ENCODE assay signal across 12 cellular contexts in genomic region chr3:71245971-71246860, GRCh38.
A peak's percentile ranks its signal among the peaks of the same experiment; 100 is the strongest.
DNase-seq lines count a peak whose midpoint lies in the region; ATAC-seq, FAIRE-seq and TF ChIP-seq lines count a peak whose summit lies in the region.
"Had no signal": no experiment of that assay in that cellular context is flagged by ENCODE, and none has a peak within 500 bp of the region (broad histone marks: within the 10 kb centered on the region; RNA-seq: fewer than 3 reads in every experiment).

No MANE protein-coding gene starts in this region.

- peak overlapping the region; percentile 89 for H3K27ac Mint-ChIP-seq in Calu3 (ENCODE audit: unreplicated experiment)

- peak overlapping the region; percentile 10; the same call in 1 of the 2 replicates for H3K4me3 ChIP-seq in WI38 (ENCODE audit: low read depth, low read length)
- peak overlapping the region in 4 of 12 donors; percentile 0 to 46 (median 15) for H3K4me3 ChIP-seq in heart left ventricle
- peak overlapping the region in 1 of 4 donors; percentile 5 for H3K4me3 ChIP-seq in pancreas
- H3K4me3 ChIP-seq: GM12878 had no signal

- H3K36me3 Mint-ChIP-seq in Calu3 (ENCODE audit: insufficient read depth, unreplicated experiment) = peaks cover 13% of the 10 kb centered on the region

- H3K36me3 ChIP-seq in heart left ventricle (no peaks in the 10 kb centered on the region), pancreas (no peaks in the 10 kb centered on the region)

- H3K27ac ChIP-seq in heart left ventricle (peak overlapping the region in 11 of 12 donors; percentile 47 to 81 (median 68)), pancreas (peak overlapping the region; percentile 10 to 63 (median 36))

- H3K9me3 ChIP-seq in heart left ventricle (no peaks in the 10 kb centered on the region), pancreas (no peaks in the 10 kb centered on the region)

- H3K9me3 Mint-ChIP-seq in Calu3 (ENCODE audit: low read depth, unreplicated experiment) = no peaks in the 10 kb centered on the region
- H3K9me3 Mint-ChIP-seq: CD8-positive, alpha-beta memory T cell had no signal

- peak; percentile 16 to 51 (median 36) for ATAC-seq in heart left ventricle
- peak; percentile 22 to 58 (median 47) for ATAC-seq in pancreas
- ATAC-seq: GM12878, T-helper 17 cell had no signal

- CTCF ChIA-PET in Calu3 (lab: Charles Lee) = interaction anchor here (0.6 to 1.8 kb wide), 2 partner anchors 8 to 449 kb away, joined by 4 to 9 read pairs; no protein-coding TSS in a partner anchor

- no peak for TF ChIP-seq CTCF in Calu3 (IDR thresholded peaks at IDR 0.05; ENCODE audit: unreplicated experiment)
- no peak for TF ChIP-seq CTCF in WI38 (IDR thresholded peaks at IDR 0.05; ENCODE audit: low read depth, low read length)
- TF ChIP-seq CTCF in heart left ventricle (IDR thresholded peaks at IDR 0.05) = no peak
- no peak for TF ChIP-seq CTCF in pancreas (IDR thresholded peaks at IDR 0.05)

- H3K4me1 ChIP-seq in heart left ventricle (peaks cover 0 to 63% (median 35%) of the 10 kb centered on the region in 12 donors), pancreas (peaks cover 18 to 40% (median 26%) of the 10 kb centered on the region in 3 donors)

- BruUV-seq in Calu3 (replicated peaks; lab: Mats Ljungman, UMichigan) = no TSS peak

- peak overlapping the region; percentile 57 for H3K4me3 Mint-ChIP-seq in Calu3 (ENCODE audit: low read depth, unreplicated experiment)
- H3K4me3 Mint-ChIP-seq: CD8-positive, alpha-beta memory T cell; T-helper 17 cell had no signal

- intact Hi-C loops in Calu3 (cut with micrococcal nuclease; ENCODE audit: unreplicated experiment) = loop anchor here (2.0 to 10.0 kb wide), 4 partner anchors 56 to 336 kb away; partner anchors contain the start of gene FOXP1
- intact Hi-C loops in heart left ventricle (cut with DNase I) = loop anchor here in 6 of 10 donors (2.0 to 10.0 kb wide), 7 partner anchors 39 to 339 kb away; partner anchors contain the start of gene FOXP1 (in 3 of the 6)
- intact Hi-C loops in pancreas (cut with DNase I) = no loop called here

- no peak for FAIRE-seq in pancreas (lab: Jason Lieb, UNC)
- FAIRE-seq in GM12891 (lab: Jason Lieb, UNC) = no peak
- FAIRE-seq: GM12878 had no signal

- no peak for DNase-seq in Calu3
- peak in 1 of 5 donors; percentile 32 for DNase-seq in heart left ventricle
- no peak for DNase-seq in pancreas
- no peak for DNase-seq in stimulated activated naive CD4-positive, alpha-beta T cell treated with Interleukin-2 at 50 U/mL for 16 hours (lab: John Stamatoyannopoulos, UW)
- no peak for DNase-seq in GM12891 (ENCODE audit: insufficient read length, low spot score)
- no peak for DNase-seq in activated CD4-positive, alpha-beta T cell treated with anti-CD3 and anti-CD28 coated beads, Interleukin-2, amount 50 U/mL, for 4 hours
- no peak for DNase-seq in SIG-M5 (lab: John Stamatoyannopoulos, UW)
- DNase-seq: CD8-positive, alpha-beta memory T cell; effector CD4-positive, alpha-beta T cell; T-helper 17 cell had no signal

- H3K27me3 ChIP-seq in heart left ventricle (no peaks in the 10 kb centered on the region), pancreas (no peaks in the 10 kb centered on the region)

- WGBS in heart left ventricle, 4 donors = 39 to 56% (median 48%) methylated on average over 18 to 19 of the region's 19 CpGs
- 17 to 19% methylated on average over 19 of the region's 19 CpGs for WGBS in pancreas, 2 donors

- H3K27me3 Mint-ChIP-seq in Calu3 (ENCODE audit: unreplicated experiment) = no peaks in the 10 kb centered on the region
- H3K27me3 Mint-ChIP-seq: CD8-positive, alpha-beta memory T cell; T-helper 17 cell had no signal

- H3K4me1 Mint-ChIP-seq in Calu3 (ENCODE audit: low read depth, unreplicated experiment) = peaks cover 55% of the 10 kb centered on the region

- TF ChIP-seq POLR2A in heart left ventricle (IDR thresholded peaks at IDR 0.05) (no peak), GM12891 (IDR thresholded peaks at IDR 0.05; ENCODE audit: low read depth, low read length) (no peak)

TF ChIP-seq in GM12891, 5 proteins besides CTCF, POLR2A, EP300 and RAD21:
- TF ChIP-seq PAX5 (IDR thresholded peaks at IDR 0.05; ENCODE audit: insufficient read depth, low read length, severe bottlenecking) (no peak), POLR2AphosphoS5 (IDR thresholded peaks at IDR 0.05; ENCODE audit: low read depth, low read length) (no peak), SPI1 (IDR thresholded peaks at IDR 0.05; ENCODE audit: low read depth, low read length) (no peak), TAF1 (IDR thresholded peaks at IDR 0.05; ENCODE audit: low read depth, low read length) (no peak), POU2F2 (IDR thresholded peaks at IDR 0.05; ENCODE audit: low read depth, low read length) (no peak)

Comparison
In these comparisons a context has a peak if more than half of its experiments do, and no peak if none do; other contexts are left out.
1. intact Hi-C loops: an anchor here in Calu3 (2.0 to 10.0 kb wide) and heart left ventricle (2.0 to 10.0 kb wide); none called in pancreas.